Comparison of ENCODE assay signal across 10 cellular contexts in the genomic region with DNA sequence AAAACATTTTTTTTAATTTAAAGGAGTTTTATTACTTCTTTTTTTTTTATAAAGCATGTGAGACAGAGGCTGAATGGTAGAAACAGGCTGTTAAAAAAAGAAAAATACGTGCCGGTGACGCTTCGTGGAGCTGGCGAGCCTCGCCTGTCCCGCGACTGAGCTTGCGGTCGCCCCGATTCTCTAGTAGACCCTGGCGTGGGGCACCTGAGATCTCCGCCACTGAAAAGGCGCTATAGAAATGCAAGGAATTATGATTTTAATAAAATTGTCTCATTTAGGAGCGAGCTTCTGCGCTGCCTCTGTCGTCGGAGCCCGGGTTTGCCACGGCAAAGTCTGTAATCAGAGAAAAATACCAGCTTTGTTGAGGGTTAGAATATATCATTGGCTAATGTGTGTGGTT. TPM values are rescaled to one million over a fixed set of nuclear protein-coding genes. Genes with fewer than 3 reads are reported as not detected.
DNase-seq lines count a peak whose midpoint lies in the region; ATAC-seq, FAIRE-seq and TF ChIP-seq lines count a peak whose summit lies in the region.
"Had no signal": no experiment of that assay in that cellular context is flagged by ENCODE, and none has a peak within 500 bp of the region (broad histone marks: within the 10 kb centered on the region; RNA-seq: fewer than 3 reads in every experiment).

No MANE protein-coding gene starts in this region.

- CTCF ChIA-PET in HepG2 (lab: Yijun Ruan, JAX; ENCODE audit: low intra/inter-chr PET ratio, low total read pairs) (no interaction called here), MCF 10A (lab: Yijun Ruan, JAX) (interaction anchor here (0.6 to 3.0 kb wide), 13 partner anchors 8 to 1509 kb away, joined by 3 to 30 read pairs (median 4); no protein-coding TSS in a partner anchor)

- no peak for FAIRE-seq in HepG2 (lab: Jason Lieb, UNC)
- no peak for FAIRE-seq in GM12892 (lab: Jason Lieb, UNC)

- H3K9ac ChIP-seq in HepG2 (ENCODE audit: insufficient read depth, low read depth, low read length) (peak overlapping the region; percentile 25), muscle layer of colon (ENCODE audit: low read length) (peak overlapping the region; percentile 39)

- H3K9me3 ChIP-seq in HepG2 (ENCODE audit: low read length) (no peaks in the 10 kb centered on the region), right lobe of liver (no peaks in the 10 kb centered on the region), muscle layer of colon (ENCODE audit: low read length) (no peaks in the 10 kb centered on the region)

- H4K20me1 ChIP-seq in HepG2 (ENCODE audit: insufficient read depth, low read length), result no peaks in the 10 kb centered on the region

- TF ChIP-seq CTCF in HepG2 (CRISPR knock-in tag; IDR thresholded peaks at IDR 0.05), result no peak
- TF ChIP-seq CTCF in right lobe of liver (IDR thresholded peaks at IDR 0.05), result no peak
- no peak for TF ChIP-seq CTCF in MCF 10A (IDR thresholded peaks at IDR 0.05; ENCODE audit: unreplicated experiment)

- intact Hi-C loops in HepG2 (cut with micrococcal nuclease; ENCODE audit: unreplicated experiment) (no loop called here), right lobe of liver (cut with DNase I) (no loop called here), MCF 10A (cut with micrococcal nuclease) (no loop called here)

- ATAC-seq in HepG2, result no peak
- no peak for ATAC-seq in right lobe of liver
- no peak for ATAC-seq in GM19328 (IDR thresholded peaks at IDR 0.05; ENCODE audit: unreplicated experiment)
- ATAC-seq in HG03135 (IDR thresholded peaks at IDR 0.05; ENCODE audit: unreplicated experiment), result no peak

- H3K4me1 ChIP-seq in HepG2 (ENCODE audit: insufficient read depth, low read length) (peaks cover 31% of the 10 kb centered on the region), right lobe of liver (peaks cover 0 to 31% (median 2%) of the 10 kb centered on the region in 4 donors), muscle layer of colon (ENCODE audit: insufficient read depth, low read length) (peaks cover 87% of the 10 kb centered on the region)

- H3K36me3 Mint-ChIP-seq in MCF 10A (ENCODE audit: insufficient read depth, unreplicated experiment), result peaks cover 18% of the 10 kb centered on the region

- peak overlapping the region; percentile 39 for H3K27ac ChIP-seq in HepG2 (ENCODE audit: extremely low read length, insufficient read depth, low read length)
- H3K27ac ChIP-seq in right lobe of liver, result no peak overlapping the region
- peak overlapping the region; percentile 85 for H3K27ac ChIP-seq in muscle layer of colon (ENCODE audit: low read depth, low read length)

- peaks cover 39% of the 10 kb centered on the region for H3K4me1 Mint-ChIP-seq in MCF 10A (ENCODE audit: insufficient read depth, unreplicated experiment)

- 94% methylated on average over 20 of the region's 20 CpGs for WGBS in HepG2 (ENCODE audit: low lambda C conversion rate)
- 54% methylated on average over 20 of the region's 20 CpGs for WGBS in right lobe of liver (ENCODE audit: insufficient coverage, low coverage, low lambda C conversion rate, missing lambda C conversion rate)

- TF ChIP-seq POLR2A in HepG2 (IDR thresholded peaks at IDR 0.05; ENCODE audit: insufficient read depth in 1 of 2, low read depth in 2 of 2, low read length in 2 of 2) (no peak), right lobe of liver (IDR thresholded peaks at IDR 0.05) (no peak), GM12892 (IDR thresholded peaks at IDR 0.05; ENCODE audit: low read depth, low read length) (no peak)

- TF ChIP-seq EP300 in HepG2 (IDR thresholded peaks at IDR 0.05; ENCODE audit: low read depth in 2 of 2, low read length in 2 of 2) (no peak), HepG2 (CRISPR knock-in tag; IDR thresholded peaks at IDR 0.05; ENCODE audit: borderline replicate concordance) (no peak)

- no TSS peak for BruUV-seq in HepG2 (replicated peaks; lab: Mats Ljungman, UMichigan)
- BruUV-seq in MCF 10A (replicated peaks; lab: Mats Ljungman, UMichigan), result no TSS peak

- H3K27ac Mint-ChIP-seq in MCF 10A (ENCODE audit: low read depth, unreplicated experiment), result peak overlapping the region; percentile 89

- POLR2A ChIA-PET in HepG2 (lab: Yijun Ruan, JAX) (interaction anchor here (0.9 to 2.6 kb wide), 10 partner anchors 8 to 47 kb away, joined by 4 to 21 read pairs (median 9); no protein-coding TSS in a partner anchor), MCF 10A (lab: Yijun Ruan, JAX) (interaction anchor here (0.6 to 4.4 kb wide), 18 partner anchors 9 to 1069 kb away, joined by 3 to 45 read pairs (median 4); partner anchors contain the start of genes GADD45GIP1 and MRI1)

- no peak overlapping the region for H2AFZ ChIP-seq in HepG2 (ENCODE audit: low read length)

- no peak for TF ChIP-seq RAD21 in HepG2 (CRISPR knock-in tag; IDR thresholded peaks at IDR 0.05)

- in situ Hi-C loops in HepG2 (cut with HindIII; ENCODE audit: extremely low pct_ligation_motif_present, low pct_unique_long_range_greater_than_20kb), result no loop called here

- H3K27me3 ChIP-seq in HepG2 (ENCODE audit: control insufficient read depth in 1 of 2, insufficient read depth in 2 of 2, low read length in 2 of 2) (no peaks in the 10 kb centered on the region), right lobe of liver (no peaks in the 10 kb centered on the region), muscle layer of colon (ENCODE audit: control insufficient read depth in 1 of 2, insufficient read depth in 2 of 2, low read length in 2 of 2) (no peaks in the 10 kb centered on the region)

- H3K36me3 ChIP-seq in HepG2 (replicated peaks in 1 of 2; ENCODE audit: control insufficient read depth in 1 of 2, insufficient read depth in 2 of 2, low read length in 2 of 2) (peaks cover 4% of the 10 kb centered on the region in 2 experiments; a peak in 2 of 5 replicates), right lobe of liver (no peaks in the 10 kb centered on the region), muscle layer of colon (ENCODE audit: insufficient read depth, low read length) (peaks cover 2% of the 10 kb centered on the region)

- H3K4me2 ChIP-seq in HepG2 (ENCODE audit: low read depth, low read length), result peak overlapping the region; percentile 67

- 0 out of 6 replicates have a peak overlapping the region, but pooled peaks of 1 of the 3 experiments have one; percentile 54 for H3K4me3 ChIP-seq in HepG2 (replicated peaks in 1 of 3; ENCODE audit: insufficient read depth in 1 of 3, low read depth in 2 of 3, low read length in 3 of 3)
- H3K4me3 ChIP-seq in right lobe of liver, result peak overlapping the region in 1 of 3 donors; percentile 28
- H3K4me3 ChIP-seq in muscle layer of colon (ENCODE audit: low read depth in 1 of 2, low read length in 2 of 2), result peak overlapping the region in 1 of 2 donors; percentile 49

- H3K4me3 Mint-ChIP-seq in MCF 10A (ENCODE audit: unreplicated experiment), result peak overlapping the region; percentile 71
- H3K4me3 Mint-ChIP-seq: neural crest cell had no signal

- H3K27me3 Mint-ChIP-seq in MCF 10A (ENCODE audit: insufficient read depth, unreplicated experiment), result no peaks in the 10 kb centered on the region

- H3K9me3 Mint-ChIP-seq in MCF 10A (ENCODE audit: unreplicated experiment), result no peaks in the 10 kb centered on the region
- H3K9me3 Mint-ChIP-seq: neural crest cell had no signal

- peaks cover 36% of the 10 kb centered on the region for H3K79me2 ChIP-seq in HepG2 (ENCODE audit: insufficient read depth, low read length)

- no peak for DNase-seq in HepG2 (ENCODE audit: low spot score)
- no peak for DNase-seq in right lobe of liver
- no peak for DNase-seq in MCF 10A (ENCODE audit: unreplicated experiment)
- DNase-seq in SIG-M5 treated with dmso at 0.1 percent for 504 hours (lab: John Stamatoyannopoulos, UW; ENCODE audit: unreplicated experiment), result no peak
- DNase-seq in GM12892 (ENCODE audit: insufficient read length), result no peak
- DNase-seq: DMS79 treated with DMSO at 0.1 percent for 48 hours had no signal

RNA-seq across cellular contexts. Expression of gene NFIX, which starts 18.4 kb away (rescaled TPM):
- 5.4 and 5.6 TPM in 2 replicates for total RNA-seq in HepG2 (2016; rRNA removed; fragmentation: Illumina TruSeq; extraction: Trizol)
- 16.3 and 20.2 TPM in 2 replicates for total RNA-seq in HepG2 (2016; cell fraction: cytosol; rRNA removed; fragmentation: Illumina TruSeq; extraction: Trizol; ENCODE audit: low read depth)
- total RNA-seq in HepG2 (2016; cell fraction: insoluble cytoplasmic fraction; rRNA removed; fragmentation: Illumina TruSeq; extraction: Trizol), result 4.6 and 4.7 TPM in 2 replicates
- 6.7 and 9.2 TPM in 2 replicates for total RNA-seq in HepG2 (2016; cell fraction: membrane; rRNA removed; fragmentation: Illumina TruSeq; extraction: Trizol)
- total RNA-seq in HepG2 (2016; cell fraction: nucleus; rRNA removed; fragmentation: Illumina TruSeq; extraction: Trizol), result 4.9 and 6.0 TPM in 2 replicates
- 3.0 and 3.4 TPM in 2 replicates for polyA plus RNA-seq in HepG2 (2011; rRNA removed)
- polyA plus RNA-seq in HepG2 (2011; cell fraction: cytosol; rRNA removed), result 1.4 and 1.6 TPM in 2 replicates
- polyA plus RNA-seq in HepG2 (2011; cell fraction: nucleus; rRNA removed), result 11.0 and 14.0 TPM in 2 replicates
- polyA plus RNA-seq in HepG2 (2012), result 9.0 and 12.2 TPM in 2 replicates
- 0.70 and 0.93 TPM in 2 replicates for polyA plus RNA-seq in HepG2 (2016; cell fraction: cytosol; fragmentation: Illumina TruSeq; extraction: Trizol; ENCODE audit: low read depth)
- 8.8 and 11.9 TPM in 2 replicates for polyA plus RNA-seq in HepG2 (2016; cell fraction: insoluble cytoplasmic fraction; fragmentation: Illumina TruSeq; extraction: Trizol; ENCODE audit: low read depth)
- 3.1 and 4.9 TPM in 2 replicates for polyA plus RNA-seq in HepG2 (2016; cell fraction: membrane; fragmentation: Illumina TruSeq; extraction: Trizol; ENCODE audit: low read depth)
- 14.6 and 14.7 TPM in 2 replicates for polyA plus RNA-seq in HepG2 (2016; cell fraction: nucleus; fragmentation: Illumina TruSeq; extraction: Trizol; ENCODE audit: insufficient read depth, low read depth)
- polyA minus RNA-seq in HepG2 (2011; rRNA and poly(A)+ RNA removed; ENCODE audit: low replicate concordance), result 0.82 and 6.2 TPM in 2 replicates
- 5.0 and 6.2 TPM in 2 replicates for polyA minus RNA-seq in HepG2 (2011; cell fraction: cytosol; rRNA and poly(A)+ RNA removed)
- polyA minus RNA-seq in HepG2 (2011; cell fraction: nucleus; rRNA and poly(A)+ RNA removed), result 6.8 and 7.7 TPM in 2 replicates
- total RNA-seq in right lobe of liver, result 10 to 100 TPM; 20.3 to 40.0 (median 26.7) TPM
- 26.9 and 27.2 TPM in 2 replicates for total RNA-seq in MCF 10A (2022)
- 0.55 TPM for polyA plus RNA-seq in GM12892 (2012; ENCODE audit: missing spikeins)

RNA-seq across cellular contexts. Expression of gene DAND5, which starts 44.3 kb away (rescaled TPM):
- total RNA-seq in HepG2 (2016; rRNA removed; fragmentation: Illumina TruSeq; extraction: Trizol) (not detected in 2 replicates), right lobe of liver (not detected), MCF 10A (2022) (not detected in 2 replicates)
- total RNA-seq in HepG2 (2016; cell fraction: cytosol; rRNA removed; fragmentation: Illumina TruSeq; extraction: Trizol; ENCODE audit: low read depth), result not detected in 2 replicates
- total RNA-seq in HepG2 (2016; cell fraction: insoluble cytoplasmic fraction; rRNA removed; fragmentation: Illumina TruSeq; extraction: Trizol), result not detected in 2 replicates
- total RNA-seq in HepG2 (2016; cell fraction: membrane; rRNA removed; fragmentation: Illumina TruSeq; extraction: Trizol), result not detected in 2 replicates
- total RNA-seq in HepG2 (2016; cell fraction: nucleus; rRNA removed; fragmentation: Illumina TruSeq; extraction: Trizol), result not detected in 2 replicates
- 0.04 TPM in 1 of 2 replicates, not detected in the other for polyA plus RNA-seq in HepG2 (2011; rRNA removed)
- polyA plus RNA-seq in HepG2 (2011; cell fraction: cytosol; rRNA removed), result 0.03 and 0.04 TPM in 2 replicates
- 0.10 and 0.13 TPM in 2 replicates for polyA plus RNA-seq in HepG2 (2011; cell fraction: nucleus; rRNA removed)
- polyA plus RNA-seq in HepG2 (2012), result not detected in 2 replicates
- polyA plus RNA-seq in HepG2 (2016; cell fraction: cytosol; fragmentation: Illumina TruSeq; extraction: Trizol; ENCODE audit: low read depth), result not detected in 2 replicates
- polyA plus RNA-seq in HepG2 (2016; cell fraction: insoluble cytoplasmic fraction; fragmentation: Illumina TruSeq; extraction: Trizol; ENCODE audit: low read depth), result not detected in 2 replicates
- polyA plus RNA-seq in HepG2 (2016; cell fraction: membrane; fragmentation: Illumina TruSeq; extraction: Trizol; ENCODE audit: low read depth), result not detected in 2 replicates
- polyA plus RNA-seq in HepG2 (2016; cell fraction: nucleus; fragmentation: Illumina TruSeq; extraction: Trizol; ENCODE audit: insufficient read depth, low read depth), result not detected in 2 replicates
- polyA minus RNA-seq in HepG2 (2011; rRNA and poly(A)+ RNA removed; ENCODE audit: low replicate concordance), result 0.40 TPM in 1 of 2 replicates, not detected in the other
- not detected in 2 replicates for polyA minus RNA-seq in HepG2 (2011; cell fraction: cytosol; rRNA and poly(A)+ RNA removed)
- not detected in 2 replicates for polyA minus RNA-seq in HepG2 (2011; cell fraction: nucleus; rRNA and poly(A)+ RNA removed)
- 0.32 TPM for polyA plus RNA-seq in GM12892 (2012; ENCODE audit: missing spikeins)
- total RNA-seq: neural crest cell had no signal

RNA-seq across cellular contexts. Expression of gene GADD45GIP1, which starts 56.6 kb away (rescaled TPM):
- total RNA-seq in HepG2 (2016; rRNA removed; fragmentation: Illumina TruSeq; extraction: Trizol) (24.6 and 37.4 TPM in 2 replicates), right lobe of liver (10 to 100 TPM in 3 of 6 experiments, 1 to 10 TPM in 3; 7.7 to 29.3 (median 10.0) TPM), MCF 10A (2022) (44.4 and 47.5 TPM in 2 replicates)
- total RNA-seq in HepG2 (2016; cell fraction: cytosol; rRNA removed; fragmentation: Illumina TruSeq; extraction: Trizol; ENCODE audit: low read depth), result 14.3 and 14.8 TPM in 2 replicates
- total RNA-seq in HepG2 (2016; cell fraction: insoluble cytoplasmic fraction; rRNA removed; fragmentation: Illumina TruSeq; extraction: Trizol), result 25.1 and 41.7 TPM in 2 replicates
- 14.2 and 15.7 TPM in 2 replicates for total RNA-seq in HepG2 (2016; cell fraction: membrane; rRNA removed; fragmentation: Illumina TruSeq; extraction: Trizol)
- 8.8 and 9.5 TPM in 2 replicates for total RNA-seq in HepG2 (2016; cell fraction: nucleus; rRNA removed; fragmentation: Illumina TruSeq; extraction: Trizol)
- 30.7 and 31.9 TPM in 2 replicates for polyA plus RNA-seq in HepG2 (2011; rRNA removed)
- 33.0 and 52.1 TPM in 2 replicates for polyA plus RNA-seq in HepG2 (2011; cell fraction: cytosol; rRNA removed)
- 13.9 and 14.0 TPM in 2 replicates for polyA plus RNA-seq in HepG2 (2011; cell fraction: nucleus; rRNA removed)
- 19.0 and 20.6 TPM in 2 replicates for polyA plus RNA-seq in HepG2 (2012)
- 24.7 and 26.7 TPM in 2 replicates for polyA plus RNA-seq in HepG2 (2016; cell fraction: cytosol; fragmentation: Illumina TruSeq; extraction: Trizol; ENCODE audit: low read depth)
- polyA plus RNA-seq in HepG2 (2016; cell fraction: insoluble cytoplasmic fraction; fragmentation: Illumina TruSeq; extraction: Trizol; ENCODE audit: low read depth), result 71.6 and 84.3 TPM in 2 replicates
- polyA plus RNA-seq in HepG2 (2016; cell fraction: membrane; fragmentation: Illumina TruSeq; extraction: Trizol; ENCODE audit: low read depth), result 20.1 and 21.0 TPM in 2 replicates
- polyA plus RNA-seq in HepG2 (2016; cell fraction: nucleus; fragmentation: Illumina TruSeq; extraction: Trizol; ENCODE audit: insufficient read depth, low read depth), result 27.9 and 29.2 TPM in 2 replicates
- 6.2 and 12.6 TPM in 2 replicates for polyA minus RNA-seq in HepG2 (2011; rRNA and poly(A)+ RNA removed; ENCODE audit: low replicate concordance)
- 9.9 and 11.7 TPM in 2 replicates for polyA minus RNA-seq in HepG2 (2011; cell fraction: cytosol; rRNA and poly(A)+ RNA removed)
- polyA minus RNA-seq in HepG2 (2011; cell fraction: nucleus; rRNA and poly(A)+ RNA removed), result 3.2 and 3.7 TPM in 2 replicates
- 30.6 TPM for polyA plus RNA-seq in GM12892 (2012; ENCODE audit: missing spikeins)

Comparison
In these comparisons a context has a peak if more than half of its experiments do, and no peak if none do; other contexts are left out.
1. H3K27ac ChIP-seq: peak in HepG2 (single experiment) and muscle layer of colon (single experiment); none in right lobe of liver (0 of 3).